In the genomic region with DNA sequence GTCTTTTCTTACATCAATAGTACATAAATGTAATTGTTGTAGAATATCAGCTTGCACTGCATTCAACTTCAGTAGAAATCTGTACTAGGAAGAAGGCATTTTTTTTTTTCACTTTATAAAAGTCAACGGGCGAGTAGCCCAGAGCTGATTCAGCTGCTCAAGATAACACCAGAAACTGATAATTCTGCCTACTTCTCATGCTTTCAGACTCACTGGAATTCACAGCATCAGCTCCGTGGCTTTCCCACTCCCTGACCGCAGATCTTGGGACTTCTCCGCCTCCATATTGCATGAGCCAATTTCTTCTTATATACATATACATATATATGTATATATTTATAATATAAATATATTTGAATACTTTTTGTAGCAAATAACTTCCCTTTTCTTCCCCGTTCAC, we compare ENCODE assay signal across 15 cellular contexts.
A peak's percentile ranks its signal among the peaks of the same experiment; 100 is the strongest.
DNase-seq lines count a peak whose midpoint lies in the region; ATAC-seq and TF ChIP-seq lines count a peak whose summit lies in the region.
"Had no signal": no experiment of that assay in that cellular context is flagged by ENCODE, and none has a peak within 500 bp of the region (broad histone marks: within the 10 kb centered on the region; RNA-seq: fewer than 3 reads in every experiment).

No MANE protein-coding gene starts in this region.

- H3K9ac ChIP-seq in GM23248 (no peak overlapping the region), mesendoderm (ENCODE audit: low read length) (no peak overlapping the region)
- H3K9ac ChIP-seq: BLaER1 had no signal

- 18 to 24% methylated on average over 6 of the region's 6 CpGs for WGBS in GM23248 (ENCODE audit: low coverage in 1 of 2, low lambda C conversion rate in 2 of 2, missing lambda C conversion rate in 2 of 2), 2 experiments
- WGBS in mesendoderm (ENCODE audit: extremely low coverage, insufficient coverage, low lambda C conversion rate) = no CpG with 5 or more reads among the region's 6 CpGs

- TF ChIP-seq CTCF in astrocyte of the spinal cord (IDR thresholded peaks at IDR 0.05; ENCODE audit: low read depth, low read length) = no peak

- H3K4me3 ChIP-seq in ACC112 (ENCODE audit: low read depth, low read length) = peak overlapping the region; percentile 31
- H3K4me3 ChIP-seq in GM23248 = no peak overlapping the region
- no peak overlapping the region for H3K4me3 ChIP-seq in astrocyte of the spinal cord (ENCODE audit: low read depth, low read length)
- no peak overlapping the region for H3K4me3 ChIP-seq in mesendoderm (ENCODE audit: low read length)
- H3K4me3 ChIP-seq: BLaER1, breast epithelium, lower lobe of right lung had no signal

- peak overlapping the region; percentile 68 for H3K27ac ChIP-seq in ACC112 (ENCODE audit: low read depth, low read length)
- peak overlapping the region; percentile 33 for H3K27ac ChIP-seq in GM23248
- no peak overlapping the region for H3K27ac ChIP-seq in mesendoderm (ENCODE audit: low read depth, low read length)
- H3K27ac ChIP-seq: BLaER1, breast epithelium, lower lobe of right lung had no signal

- H3K27me3 ChIP-seq in ACC112 (ENCODE audit: insufficient read depth, low read length) (no peaks in the 10 kb centered on the region), GM23248 (replicated peaks; ENCODE audit: insufficient read depth) (no peaks in the 10 kb centered on the region), mesendoderm (ENCODE audit: insufficient read depth, low read length, poor library complexity) (no peaks in the 10 kb centered on the region)
- H3K27me3 ChIP-seq: BLaER1, breast epithelium had no signal

- no peaks in the 10 kb centered on the region for H3K79me1 ChIP-seq in mesendoderm (ENCODE audit: low read length)

- no peaks in the 10 kb centered on the region for H4K20me1 ChIP-seq in GM23248 (ENCODE audit: insufficient read depth)
- H4K20me1 ChIP-seq: BLaER1 had no signal

- H3K9me2 ChIP-seq in GM23248 (ENCODE audit: insufficient read depth) = no peaks in the 10 kb centered on the region

- in situ Hi-C loops in GM23248 (cut with MboI) (no loop called here), astrocyte of the spinal cord (cut with HindIII; ENCODE audit: low sequenced_read_pairs) (no loop called here)

- no peak overlapping the region for H4K5ac ChIP-seq in mesendoderm (ENCODE audit: low read length)

- H3K36me3 ChIP-seq in ACC112 (ENCODE audit: insufficient read depth, low read length) (no peaks in the 10 kb centered on the region), GM23248 (ENCODE audit: low read depth) (no peaks in the 10 kb centered on the region), mesendoderm (ENCODE audit: control insufficient read depth, insufficient read depth, low read length) (no peaks in the 10 kb centered on the region)
- H3K36me3 ChIP-seq: BLaER1, breast epithelium, lower lobe of right lung had no signal

- peaks cover 22% of the 10 kb centered on the region for H3K4me1 ChIP-seq in ACC112 (ENCODE audit: control insufficient read depth, insufficient read depth, low read length, unreplicated experiment)
- H3K4me1 ChIP-seq in GM23248 (ENCODE audit: insufficient read depth) = peaks cover 22% of the 10 kb centered on the region
- H3K4me1 ChIP-seq in mesendoderm (ENCODE audit: control insufficient read depth, low read depth, low read length) = no peaks in the 10 kb centered on the region
- H3K4me1 ChIP-seq: BLaER1, breast epithelium, lower lobe of right lung had no signal

- H3F3A ChIP-seq in GM23248 (ENCODE audit: insufficient read depth) = peaks cover 8% of the 10 kb centered on the region

- H3K4ac ChIP-seq in mesendoderm (ENCODE audit: low read depth, low read length) = no peak overlapping the region

- H2BK120ac ChIP-seq in mesendoderm (ENCODE audit: low read depth, low read length) = no peak overlapping the region

- H4K8ac ChIP-seq in mesendoderm (ENCODE audit: low read depth, low read length) = no peak overlapping the region

- H3K56ac ChIP-seq in mesendoderm (ENCODE audit: low read length) = no peak overlapping the region

- H2AFZ ChIP-seq in ACC112 (ENCODE audit: low read length, unreplicated experiment) (no peak overlapping the region), GM23248 (no peak overlapping the region)

- no peak overlapping the region for H2AK5ac ChIP-seq in mesendoderm (ENCODE audit: low read length)

- H3K18ac ChIP-seq in mesendoderm (ENCODE audit: low read length) = no peak overlapping the region

- peak; percentile 84 for DNase-seq in GM23248
- DNase-seq in astrocyte of the spinal cord (ENCODE audit: low read depth, low spot score) = peak; percentile 79
- DNase-seq in mesendoderm = peak; percentile 37
- DNase-seq in NCI-H1694 (lab: John Stamatoyannopoulos, UW) = no peak
- DNase-seq in SKM-1 treated with dmso at 0.1 percent for 144 hours (lab: John Stamatoyannopoulos, UW; ENCODE audit: unreplicated experiment) = no peak
- DNase-seq: activated CD4-positive, alpha-beta T cell treated with anti-CD3 and anti-CD28 coated beads, Interleukin-2, amount 50 U/mL, for 48 hours; activated effector memory CD4-positive, alpha-beta T cell treated with Interleukin-2 at 50 U/mL for 16 hours; hippocampal formation; lower lobe of right lung; NCI-H1105 treated with DMSO at 0.1 percent for 48 hours had no signal

- no peaks in the 10 kb centered on the region for H3K9me3 ChIP-seq in GM23248 (ENCODE audit: low read depth)
- H3K9me3 ChIP-seq: BLaER1, breast epithelium, lower lobe of right lung had no signal

- H3K23ac ChIP-seq in mesendoderm (ENCODE audit: low read length) = no peak overlapping the region

- H3K79me2 ChIP-seq in ACC112 (ENCODE audit: control insufficient read depth, insufficient read depth, low read length, unreplicated experiment) = no peaks in the 10 kb centered on the region
- H3K79me2 ChIP-seq in GM23248 (ENCODE audit: insufficient read depth) = no peaks in the 10 kb centered on the region
- no peaks in the 10 kb centered on the region for H3K79me2 ChIP-seq in mesendoderm (ENCODE audit: control insufficient read depth, insufficient read depth, low read length)

- H3K4me2 ChIP-seq in GM23248 (ENCODE audit: unreplicated experiment) (peak overlapping the region; percentile 18), mesendoderm (ENCODE audit: low read length) (no peak overlapping the region)
- H3K4me2 ChIP-seq: BLaER1 had no signal

- H2BK15ac ChIP-seq in mesendoderm (replicated peaks; ENCODE audit: low read depth) = no peak overlapping the region

- H2BK5ac ChIP-seq in mesendoderm (ENCODE audit: low read length) = no peak overlapping the region

- ATAC-seq in HG03565 (IDR thresholded peaks at IDR 0.05; ENCODE audit: unreplicated experiment) = no peak
- no peak for ATAC-seq in GM18502 (IDR thresholded peaks at IDR 0.05; ENCODE audit: poor library complexity, unreplicated experiment)
- ATAC-seq: lower lobe of right lung had no signal

Comparison
In these comparisons a context has a peak if more than half of its experiments do, and no peak if none do; other contexts are left out.
1. DNase-seq: peak in GM23248 (single experiment), astrocyte of the spinal cord (single experiment) and mesendoderm (single experiment); none in NCI-H1694 (single experiment) and SKM-1 treated with dmso at 0.1 percent for 144 hours (single experiment).